ENCODE assay signal across 17 cellular contexts in the genomic region with DNA sequence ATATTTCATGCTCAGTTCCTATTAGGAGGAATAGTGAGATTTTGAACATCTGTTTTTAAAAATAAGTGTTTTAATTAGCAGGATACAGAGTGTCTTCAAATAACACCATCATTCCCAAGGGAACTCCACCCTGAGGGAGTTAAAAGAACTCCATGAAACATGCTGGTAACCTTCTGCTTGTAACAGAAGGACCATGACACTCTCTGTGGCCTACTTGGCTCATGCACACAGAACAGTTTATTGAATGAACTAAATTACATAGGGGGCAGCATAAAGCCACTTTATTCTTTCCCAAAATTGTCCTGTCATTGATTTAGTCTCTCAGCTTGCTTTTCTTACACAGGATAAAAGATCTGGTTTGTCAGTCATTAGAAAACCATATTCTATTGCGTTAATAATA.
"Had no signal": no experiment of that assay in that cellular context is flagged by ENCODE, and none has a peak within 500 bp of the region (broad histone marks: within the 10 kb centered on the region; RNA-seq: fewer than 3 reads in every experiment).

No MANE protein-coding gene starts in this region.

- H3K4me1 ChIP-seq: lower lobe of right lung, right lobe of liver, tibial artery had no signal

- H3K9me3 ChIP-seq: lower lobe of right lung, right lobe of liver, tibial artery had no signal

- H3K36me3 ChIP-seq: lower lobe of right lung, right lobe of liver, tibial artery had no signal

- DNase-seq: activated CD4-positive, alpha-beta memory T cell treated with anti-CD3 and anti-CD28 coated beads for 36 hours; activated CD4-positive, alpha-beta T cell treated with anti-CD3 and anti-CD28 coated beads for 48 hours; activated CD8-positive, alpha-beta memory T cell treated with anti-CD3 and anti-CD28 coated beads, Interleukin-2, amount 10 ng/mL, durations not matched to agents 7 days and 5 days; activated effector memory CD4-positive, alpha-beta T cell treated with anti-CD3 and anti-CD28 coated beads, Interleukin-2, amount 50 U/mL, for 16 hours; activated naive CD4-positive, alpha-beta T cell treated with anti-CD3 and anti-CD28 coated beads, Interleukin-2, amount 10 ng/mL, durations not matched to agents 7 days and 5 days; activated T-cell treated with anti-CD3 and anti-CD28 coated beads for 4 hours; lower lobe of right lung; mesendoderm; mucosa of descending colon; nephron progenitor cell; right lobe of liver; stimulated activated CD4-positive, alpha-beta T cell treated with anti-CD3 and anti-CD28 coated beads, Interleukin-1b, Interleukin-23, amount 100 ng/mL, for 48 hours; stimulated activated naive CD8-positive, alpha-beta T cell treated with anti-CD3 and anti-CD28 coated beads, Interleukin-15, amount 100 ng/mL, for 72 hours; tibial artery had no signal

- H3K27ac ChIP-seq: lower lobe of right lung, right lobe of liver, skin epidermis, tibial artery had no signal

- ATAC-seq: activated CD8-positive, alpha-beta memory T cell treated with anti-CD3 and anti-CD28 coated beads, Interleukin-2, amount 10 ng/mL, durations not matched to agents 7 days and 5 days; left lobe of liver; lower lobe of right lung; mucosa of descending colon; right lobe of liver; stimulated activated effector memory CD8-positive, alpha-beta T cell treated with anti-CD3 and anti-CD28 coated beads, Interleukin-12 subunit alpha, Interleukin-12 subunit beta, amount 100 ng/mL, for 72 hours; stimulated activated naive CD8-positive, alpha-beta T cell treated with anti-CD3 and anti-CD28 coated beads, Interleukin-15, amount 100 ng/mL, for 72 hours had no signal

- H3K4me3 ChIP-seq: lower lobe of right lung, mucosa of descending colon, right lobe of liver, skin epidermis, tibial artery had no signal

- H3K27me3 ChIP-seq: right lobe of liver, tibial artery had no signal
